In the genomic region with DNA sequence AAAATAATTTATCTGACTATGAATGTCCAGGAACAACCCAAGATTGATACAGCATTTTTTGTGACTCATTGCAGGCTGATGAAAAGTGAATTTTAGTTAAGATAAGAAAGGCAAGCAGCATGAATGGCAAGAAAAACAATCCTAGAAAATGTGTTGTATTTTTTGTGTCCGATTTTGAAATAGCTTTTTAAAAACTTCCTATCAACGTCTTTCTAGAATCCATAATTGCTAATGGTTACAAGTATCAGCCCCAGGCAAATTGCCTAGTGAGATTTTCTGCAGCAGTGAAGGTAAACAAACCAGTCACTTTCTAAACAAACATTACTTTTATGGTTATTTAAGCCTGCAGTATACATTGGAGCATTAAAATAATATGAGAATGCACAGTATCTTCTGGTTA, we compare ENCODE assay signal across 16 cellular contexts.
DNase-seq lines count a peak whose midpoint lies in the region; ATAC-seq, FAIRE-seq and TF ChIP-seq lines count a peak whose summit lies in the region.
"Had no signal": no experiment of that assay in that cellular context is flagged by ENCODE, and none has a peak within 500 bp of the region (broad histone marks: within the 10 kb centered on the region; RNA-seq: fewer than 3 reads in every experiment).

No MANE protein-coding gene starts in this region.

- H3K9me3 ChIP-seq in A549, result no peaks in the 10 kb centered on the region
- H3K9me3 ChIP-seq in endocrine pancreas (ENCODE audit: control insufficient read depth, low read length), result no peaks in the 10 kb centered on the region
- H3K9me3 ChIP-seq: uterus had no signal

- ATAC-seq in A549 (peak; percentile 47 to 53; a peak in 2 of 6 replicates), HG02852 (IDR thresholded peaks at IDR 0.05; ENCODE audit: unreplicated experiment) (no peak), HG02588 (IDR thresholded peaks at IDR 0.05; ENCODE audit: unreplicated experiment) (no peak)
- ATAC-seq in activated T-cell treated with anti-CD3 and anti-CD28 coated beads, Interleukin-2, amount 50 U/mL, for 4 hours, result no peak
- ATAC-seq: activated T-helper 17 cell treated with anti-CD3 and anti-CD28 coated beads, Interleukin-2, amount 50 U/mL, for 72 hours; left cardiac atrium; stimulated activated memory B cell treated with anti-CD40 and anti-IgM and Interleukin-4, amounts not matched to agents 10 μg/mL and 1 μg/mL and 100 μg/mL, for 72 hours had no signal

- H3K9ac ChIP-seq in endocrine pancreas (ENCODE audit: control insufficient read depth, insufficient read depth, low read length), result no peak overlapping the region
- H3K9ac ChIP-seq: KMS-11 had no signal

- no peaks in the 10 kb centered on the region for H3K9me3 Mint-ChIP-seq in activated T-cell treated with anti-CD3 and anti-CD28 coated beads, Interleukin-2, amount 50 U/mL, for 4 hours
- H3K9me3 Mint-ChIP-seq: activated T-helper 17 cell treated with anti-CD3 and anti-CD28 coated beads, Interleukin-2, amount 50 U/mL, for 72 hours; stimulated activated memory B cell treated with anti-CD40 and anti-IgM and Interleukin-4, amounts not matched to agents 10 μg/mL and 1 μg/mL and 100 μg/mL, for 72 hours had no signal

- no peak for TF ChIP-seq EP300 in A549 (IDR thresholded peaks at IDR 0.05)

- H3K4me3 ChIP-seq in A549 (no peak overlapping the region), endocrine pancreas (ENCODE audit: control insufficient read depth, insufficient read depth, low read length) (peak overlapping the region; percentile 40)
- H3K4me3 ChIP-seq: uterus had no signal

- peak overlapping the region; percentile 66 for H3K4me2 ChIP-seq in A549
- H3K4me2 ChIP-seq: KMS-11 had no signal

- no peaks in the 10 kb centered on the region for H3K36me3 ChIP-seq in endocrine pancreas (ENCODE audit: control insufficient read depth, insufficient read depth, low read length)
- H3K36me3 ChIP-seq: uterus had no signal

- no peak overlapping the region for H3K4me3 Mint-ChIP-seq in activated T-cell treated with anti-CD3 and anti-CD28 coated beads, Interleukin-2, amount 50 U/mL, for 4 hours
- H3K4me3 Mint-ChIP-seq: activated T-helper 17 cell treated with anti-CD3 and anti-CD28 coated beads, Interleukin-2, amount 50 U/mL, for 72 hours; stimulated activated memory B cell treated with anti-CD40 and anti-IgM and Interleukin-4, amounts not matched to agents 10 μg/mL and 1 μg/mL and 100 μg/mL, for 72 hours had no signal

- CTCF ChIA-PET in A549 (lab: Yijun Ruan, JAX), result no interaction called here

- TF ChIP-seq RAD21 in A549 (conservative IDR thresholded peaks at IDR 0.05 in 1 of 2, IDR thresholded peaks at IDR 0.05 in 1 of 2), result no peak

- H3K27me3 ChIP-seq in endocrine pancreas (ENCODE audit: control insufficient read depth, insufficient read depth, low read length), result no peaks in the 10 kb centered on the region
- H3K27me3 ChIP-seq: uterus had no signal

- peak overlapping the region in 1 of 2 experiments; percentile 24; a peak in 1 of 6 replicates for H3K27ac ChIP-seq in A549
- H3K27ac ChIP-seq: KMS-11, uterus had no signal

- no peak for TF ChIP-seq POLR2A in A549 (IDR thresholded peaks at IDR 0.05; ENCODE audit: low read length)

- DNase-seq in A549 (ENCODE audit: low read depth in 1 of 2, low spot score in 1 of 2) (peak in 1 of 2 experiments; percentile 24), ELR (ENCODE audit: low read depth) (peak; percentile 63), NCI-H226 (peak; percentile 41), SHP77 (lab: John Stamatoyannopoulos, UW) (no peak)
- no peak for DNase-seq in activated T-cell treated with anti-CD3 and anti-CD28 coated beads, Interleukin-2, amount 50 U/mL, for 4 hours
- DNase-seq: activated CD4-positive, alpha-beta T cell treated with anti-CD3 and anti-CD28 coated beads, Interleukin-2, amount 50 U/mL, for 4 hours; effector CD4-positive, alpha-beta T cell; glutamatergic neuron; left cardiac atrium; uterus had no signal

- TF ChIP-seq CTCF in A549 (IDR thresholded peaks at IDR 0.05), result no peak

- POLR2A ChIA-PET in A549 (lab: Yijun Ruan, JAX), result no interaction called here

- FAIRE-seq in A549 (lab: Jason Lieb, UNC), result no peak

- no peaks in the 10 kb centered on the region for H3K4me1 Mint-ChIP-seq in activated T-cell treated with anti-CD3 and anti-CD28 coated beads, Interleukin-2, amount 50 U/mL, for 4 hours (ENCODE audit: low read depth)
- H3K4me1 Mint-ChIP-seq: stimulated activated memory B cell treated with anti-CD40 and anti-IgM and Interleukin-4, amounts not matched to agents 10 μg/mL and 1 μg/mL and 100 μg/mL, for 72 hours had no signal

- H3K4me1 ChIP-seq in A549, result peaks cover 24% of the 10 kb centered on the region
- H3K4me1 ChIP-seq in endocrine pancreas (ENCODE audit: control insufficient read depth, insufficient read depth, low read length), result no peaks in the 10 kb centered on the region
- H3K4me1 ChIP-seq: uterus had no signal

- 1% methylated on average over 2 of the region's 2 CpGs for WGBS in A549 (ENCODE audit: missing lambda C conversion rate)

- no peaks in the 10 kb centered on the region for H3K36me3 Mint-ChIP-seq in activated T-cell treated with anti-CD3 and anti-CD28 coated beads, Interleukin-2, amount 50 U/mL, for 4 hours (ENCODE audit: insufficient read depth)
- H3K36me3 Mint-ChIP-seq: stimulated activated memory B cell treated with anti-CD40 and anti-IgM and Interleukin-4, amounts not matched to agents 10 μg/mL and 1 μg/mL and 100 μg/mL, for 72 hours had no signal

- no peaks in the 10 kb centered on the region for H3K27me3 Mint-ChIP-seq in activated T-cell treated with anti-CD3 and anti-CD28 coated beads, Interleukin-2, amount 50 U/mL, for 4 hours (ENCODE audit: low read depth)
- H3K27me3 Mint-ChIP-seq: activated T-helper 17 cell treated with anti-CD3 and anti-CD28 coated beads, Interleukin-2, amount 50 U/mL, for 72 hours; stimulated activated memory B cell treated with anti-CD40 and anti-IgM and Interleukin-4, amounts not matched to agents 10 μg/mL and 1 μg/mL and 100 μg/mL, for 72 hours had no signal

TF ChIP-seq in A549, 52 proteins besides CTCF, POLR2A, EP300 and RAD21:
- TF ChIP-seq EHF (CRISPR knock-in tag; IDR thresholded peaks at IDR 0.05) (no peak), FOSL2 (IDR thresholded peaks at IDR 0.05) (no peak), FOSL2 (CRISPR knock-in tag; IDR thresholded peaks at IDR 0.05) (0 out of 2 replicates have a peak, but pooled peaks have one; percentile 17)

Comparison
In these comparisons a context has a peak if more than half of its experiments do, and no peak if none do; other contexts are left out.
1. ATAC-seq: peak in A549 (2 of 2); none in activated T-cell treated with anti-CD3 and anti-CD28 coated beads, Interleukin-2, amount 50 U/mL, for 4 hours (0 of 2), HG02852 (single experiment) and HG02588 (single experiment).
2. DNase-seq: peak in ELR (single experiment) and NCI-H226 (single experiment); none in activated T-cell treated with anti-CD3 and anti-CD28 coated beads, Interleukin-2, amount 50 U/mL, for 4 hours (single experiment) and SHP77 (0 of 2).